ENCODE assay signal across 25 cellular contexts in the genomic region with DNA sequence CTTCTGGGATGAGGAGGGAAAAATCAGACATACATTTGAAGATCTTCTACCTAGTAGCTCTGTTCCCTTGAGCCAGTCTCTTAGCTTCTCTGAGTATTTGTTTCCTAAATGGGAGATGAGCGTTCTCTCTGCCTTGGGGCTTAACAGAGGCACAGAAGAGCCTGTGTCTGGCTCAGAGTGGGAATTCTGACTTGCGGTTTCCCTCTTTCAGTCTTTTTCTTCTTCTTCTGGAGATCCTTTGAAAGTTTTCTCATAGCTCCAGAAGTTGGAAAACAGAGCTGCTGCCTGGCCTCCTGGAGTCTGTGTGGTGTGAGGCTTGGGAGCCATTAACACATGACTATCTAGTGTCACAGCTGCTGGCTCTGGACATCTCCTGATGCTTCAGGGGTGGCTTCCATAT.
DNase-seq lines count a peak whose midpoint lies in the region; ATAC-seq, FAIRE-seq and TF ChIP-seq lines count a peak whose summit lies in the region.
"Had no signal": no experiment of that assay in that cellular context is flagged by ENCODE, and none has a peak within 500 bp of the region (broad histone marks: within the 10 kb centered on the region; RNA-seq: fewer than 3 reads in every experiment).

No MANE protein-coding gene starts in this region.

- WGBS in HepG2 (ENCODE audit: low lambda C conversion rate) = 95% methylated on average over 2 of the region's 2 CpGs
- WGBS in right lobe of liver (ENCODE audit: insufficient coverage, low coverage, low lambda C conversion rate, missing lambda C conversion rate) = 100% methylated on average over 1 of the region's 2 CpGs
- 90 to 100% methylated on average over 2 of the region's 2 CpGs for WGBS in mesodermal cell (ENCODE audit: insufficient coverage in 2 of 2), 2 experiments

- H3K4me1 ChIP-seq in HepG2 (ENCODE audit: insufficient read depth, low read length) (peaks cover 41% of the 10 kb centered on the region), right lobe of liver (peaks cover 0 to 6% (median 0%) of the 10 kb centered on the region in 4 donors), mesodermal cell (ENCODE audit: control insufficient read depth, insufficient read depth, low read length, poor library complexity, severe bottlenecking) (peaks cover 24% of the 10 kb centered on the region), BE2C (peaks cover 23% of the 10 kb centered on the region)
- H3K4me1 ChIP-seq: body of pancreas, parathyroid adenoma had no signal

- in situ Hi-C loops in HepG2 (cut with HindIII; ENCODE audit: extremely low pct_ligation_motif_present, low pct_unique_long_range_greater_than_20kb) = no loop called here

- FAIRE-seq in HepG2 (lab: Jason Lieb, UNC) = no peak
- FAIRE-seq: G401.6, keratinocyte had no signal

- CTCF ChIA-PET in HepG2 (lab: Yijun Ruan, JAX; ENCODE audit: low intra/inter-chr PET ratio, low total read pairs) = no interaction called here
- CTCF ChIA-PET in RWPE1 (lab: Yijun Ruan, JAX) = interaction anchor here (0.6 to 1.1 kb wide), 3 partner anchors 16 to 1531 kb away, joined by 3 to 6 read pairs (median 3); no protein-coding TSS in a partner anchor

- H3K4me3 ChIP-seq in HepG2 (replicated peaks in 1 of 3; ENCODE audit: insufficient read depth in 1 of 3, low read depth in 2 of 3, low read length in 3 of 3) = no peak overlapping the region
- no peak overlapping the region for H3K4me3 ChIP-seq in right lobe of liver
- H3K4me3 ChIP-seq in mesodermal cell (ENCODE audit: extremely low read depth, insufficient read depth, low read length, poor library complexity, severe bottlenecking) = no peak overlapping the region
- no peak overlapping the region for H3K4me3 ChIP-seq in BE2C (ENCODE audit: low read depth, low read length)
- H3K4me3 ChIP-seq: body of pancreas, dorsolateral prefrontal cortex, right atrium auricular region had no signal

- H3K9me3 ChIP-seq in HepG2 (ENCODE audit: low read length) = no peaks in the 10 kb centered on the region
- no peaks in the 10 kb centered on the region for H3K9me3 ChIP-seq in right lobe of liver
- peaks cover 6% of the 10 kb centered on the region for H3K9me3 ChIP-seq in mesodermal cell (ENCODE audit: control insufficient read depth, low read length)
- H3K9me3 ChIP-seq in BE2C = no peaks in the 10 kb centered on the region
- H3K9me3 ChIP-seq: body of pancreas, right atrium auricular region had no signal

- TF ChIP-seq POLR2A in HepG2 (IDR thresholded peaks at IDR 0.05; ENCODE audit: insufficient read depth in 1 of 2, low read depth in 2 of 2, low read length in 2 of 2) (no peak), right lobe of liver (IDR thresholded peaks at IDR 0.05) (no peak)

- H3K79me2 ChIP-seq in HepG2 (ENCODE audit: insufficient read depth, low read length) = peaks cover 23% of the 10 kb centered on the region

- no peak for TF ChIP-seq RAD21 in HepG2 (CRISPR knock-in tag; IDR thresholded peaks at IDR 0.05)

- H3K27me3 ChIP-seq in HepG2 (ENCODE audit: control insufficient read depth in 1 of 2, insufficient read depth in 2 of 2, low read length in 2 of 2) (no peaks in the 10 kb centered on the region), right lobe of liver (no peaks in the 10 kb centered on the region), BE2C (no peaks in the 10 kb centered on the region)
- H3K27me3 ChIP-seq: body of pancreas, dorsolateral prefrontal cortex, right atrium auricular region had no signal

- DNase-seq in HepG2 (ENCODE audit: low spot score) (no peak), right lobe of liver (no peak), RWPE1 (ENCODE audit: low spot score) (no peak), BE2C (no peak), epidermal melanocyte (ENCODE audit: insufficient read length, low spot score) (no peak), NCI-H2227 treated with DMSO at 0.1 percent for 48 hours (lab: John Stamatoyannopoulos, UW) (no peak)
- DNase-seq: 8988T; activated CD4-positive, alpha-beta T cell treated with anti-CD3 and anti-CD28 coated beads for 48 hours; activated T-cell treated with anti-CD3 and anti-CD28 coated beads, Interleukin-2, amount 50 U/mL, for 1 hour; body of pancreas; cerebellar nuclear complex; dorsolateral prefrontal cortex; H7; left ventricle myocardium superior; NCI-H1417 treated with DMSO at 0.1 percent for 48 hours; NCI-H446 treated with DMSO at 0.1 percent for 48 hours; Right ventricle myocardium superior; stimulated activated CD4-positive, alpha-beta T cell treated with anti-CD3 and anti-CD28 coated beads, Interleukin-4, amount 100 ng/mL, for 24 hours had no signal

- no peak overlapping the region for H3K9ac ChIP-seq in HepG2 (ENCODE audit: insufficient read depth, low read depth, low read length)
- H3K9ac ChIP-seq: parathyroid adenoma had no signal

- BruUV-seq in HepG2 (replicated peaks; lab: Mats Ljungman, UMichigan) = no TSS peak

- H3K4me2 ChIP-seq in HepG2 (ENCODE audit: low read depth, low read length) = no peak overlapping the region

- no peak overlapping the region for H2AFZ ChIP-seq in HepG2 (ENCODE audit: low read length)
- H2AFZ ChIP-seq: parathyroid adenoma had no signal

- TF ChIP-seq EP300 in HepG2 (IDR thresholded peaks at IDR 0.05; ENCODE audit: low read depth in 2 of 2, low read length in 2 of 2) (no peak), HepG2 (CRISPR knock-in tag; IDR thresholded peaks at IDR 0.05; ENCODE audit: borderline replicate concordance) (no peak)

- POLR2A ChIA-PET in HepG2 (lab: Yijun Ruan, JAX) = interaction anchor here (1.0 kb wide), 1 partner anchor 17 kb away, joined by 3 read pairs; no protein-coding TSS in a partner anchor
- POLR2A ChIA-PET in RWPE1 (lab: Yijun Ruan, JAX; ENCODE audit: low non-redundant PET) = no interaction called here

- H3K36me3 ChIP-seq in HepG2 (replicated peaks in 1 of 2; ENCODE audit: control insufficient read depth in 1 of 2, insufficient read depth in 2 of 2, low read length in 2 of 2) (peaks cover 7 to 15% of the 10 kb centered on the region in 2 experiments; a peak in 3 of 5 replicates), right lobe of liver (no peaks in the 10 kb centered on the region), mesodermal cell (ENCODE audit: control insufficient read depth, insufficient read depth, low read length) (peaks cover 35% of the 10 kb centered on the region), BE2C (no peaks in the 10 kb centered on the region; the same call in 1 of the 2 replicates)
- H3K36me3 ChIP-seq: right atrium auricular region had no signal

- no peaks in the 10 kb centered on the region for H4K20me1 ChIP-seq in HepG2 (ENCODE audit: insufficient read depth, low read length)

- intact Hi-C loops in HepG2 (cut with micrococcal nuclease; ENCODE audit: unreplicated experiment) = no loop called here
- intact Hi-C loops in right lobe of liver (cut with DNase I) = no loop called here

- TF ChIP-seq CTCF in HepG2 (CRISPR knock-in tag; IDR thresholded peaks at IDR 0.05) = no peak
- no peak for TF ChIP-seq CTCF in right lobe of liver (IDR thresholded peaks at IDR 0.05)
- TF ChIP-seq CTCF in RWPE1 (conservative IDR thresholded peaks at IDR 0.05; ENCODE audit: low read depth) = no peak
- no peak for TF ChIP-seq CTCF in BE2C (IDR thresholded peaks at IDR 0.05; ENCODE audit: low read depth, low read length)

- ATAC-seq in HepG2 = no peak; the same call in 2 of the 3 replicates
- no peak for ATAC-seq in right lobe of liver
- no peak for ATAC-seq in GM21367 (IDR thresholded peaks at IDR 0.05; ENCODE audit: unreplicated experiment)
- ATAC-seq: body of pancreas; left ventricle myocardium superior; stimulated activated memory B cell treated with anti-CD40 and anti-IgM and Interleukin-4, amounts not matched to agents 10 μg/mL and 1 μg/mL and 100 μg/mL, for 72 hours had no signal

- H3K27ac ChIP-seq in HepG2 (ENCODE audit: extremely low read length, insufficient read depth, low read length) (no peak overlapping the region), right lobe of liver (no peak overlapping the region), RWPE1 (peak overlapping the region; percentile 36; the same call in 1 of the 2 replicates), mesodermal cell (ENCODE audit: low read depth, low read length, severe bottlenecking) (peak overlapping the region; percentile 45)
- H3K27ac ChIP-seq: body of pancreas, parathyroid adenoma, right atrium auricular region had no signal

TF ChIP-seq in HepG2, 621 proteins besides CTCF, POLR2A, EP300 and RAD21:
- TF ChIP-seq, protein P1, sequence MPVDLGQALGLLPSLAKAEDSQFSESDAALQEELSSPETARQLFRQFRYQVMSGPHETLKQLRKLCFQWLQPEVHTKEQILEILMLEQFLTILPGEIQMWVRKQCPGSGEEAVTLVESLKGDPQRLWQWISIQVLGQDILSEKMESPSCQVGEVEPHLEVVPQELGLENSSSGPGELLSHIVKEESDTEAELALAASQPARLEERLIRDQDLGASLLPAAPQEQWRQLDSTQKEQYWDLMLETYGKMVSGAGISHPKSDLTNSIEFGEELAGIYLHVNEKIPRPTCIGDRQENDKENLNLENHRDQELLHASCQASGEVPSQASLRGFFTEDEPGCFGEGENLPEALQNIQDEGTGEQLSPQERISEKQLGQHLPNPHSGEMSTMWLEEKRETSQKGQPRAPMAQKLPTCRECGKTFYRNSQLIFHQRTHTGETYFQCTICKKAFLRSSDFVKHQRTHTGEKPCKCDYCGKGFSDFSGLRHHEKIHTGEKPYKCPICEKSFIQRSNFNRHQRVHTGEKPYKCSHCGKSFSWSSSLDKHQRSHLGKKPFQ (CRISPR knock-in tag; IDR thresholded peaks at IDR 0.05; ENCODE audit: insufficient replicate concordance) = no peak
- TF ChIP-seq ZBTB42 (CRISPR knock-in tag; IDR thresholded peaks at IDR 0.05) = no peak
- TF ChIP-seq BCL6 (CRISPR knock-in tag; IDR thresholded peaks at IDR 0.05) = no peak
- TF ChIP-seq ZNF441 (CRISPR knock-in tag; IDR thresholded peaks at IDR 0.05; ENCODE audit: borderline replicate concordance) = no peak
- TF ChIP-seq ZNF10 (CRISPR knock-in tag; IDR thresholded peaks at IDR 0.05; ENCODE audit: borderline replicate concordance, low read depth) = 0 out of 2 replicates have a peak, but pooled peaks have one; percentile 81

Comparison
In these comparisons a context has a peak if more than half of its experiments do, and no peak if none do; other contexts are left out.
1. H3K27ac ChIP-seq: peak in RWPE1 (single experiment) and mesodermal cell (single experiment); none in HepG2 (single experiment) and right lobe of liver (0 of 3).